In genomic region chr7:94250984-94251383, GRCh38 we compare ENCODE assay signal across 16 cellular contexts.
A peak's percentile ranks its signal among the peaks of the same experiment; 100 is the strongest.
DNase-seq lines count a peak whose midpoint lies in the region; ATAC-seq and TF ChIP-seq lines count a peak whose summit lies in the region.
"Had no signal": no experiment of that assay in that cellular context is flagged by ENCODE, and none has a peak within 500 bp of the region (broad histone marks: within the 10 kb centered on the region; RNA-seq: fewer than 3 reads in every experiment).

No MANE protein-coding gene starts in this region.

- H3K9me2 ChIP-seq in hepatocyte (replicated peaks; ENCODE audit: insufficient read depth) = no peaks in the 10 kb centered on the region

- H3K4me1 ChIP-seq in hepatocyte (ENCODE audit: insufficient read depth) (no peaks in the 10 kb centered on the region), Peyer's patch (no peaks in the 10 kb centered on the region)

- peaks cover 7% of the 10 kb centered on the region for H3K4me1 Mint-ChIP-seq in type B pancreatic cell (ENCODE audit: unreplicated experiment)

- H3K9me3 ChIP-seq in hepatocyte (ENCODE audit: low read depth) (no peaks in the 10 kb centered on the region), Peyer's patch (no peaks in the 10 kb centered on the region)

- no peaks in the 10 kb centered on the region for H3K36me3 Mint-ChIP-seq in type B pancreatic cell

- H4K20me1 ChIP-seq in hepatocyte (ENCODE audit: insufficient read depth, poor library complexity, severe bottlenecking) = no peaks in the 10 kb centered on the region

- no peak overlapping the region for H3K4me2 ChIP-seq in hepatocyte

- DNase-seq in NCI-H2227 (lab: John Stamatoyannopoulos, UW; ENCODE audit: unreplicated experiment) (peak; percentile 33), NCI-H2227 treated with DMSO at 0.1 percent for 48 hours (lab: John Stamatoyannopoulos, UW) (no peak), OCI-M1 (lab: John Stamatoyannopoulos, UW) (peak; percentile 44), hepatocyte (ENCODE audit: low spot score) (peak; percentile 16), Peyer's patch (no peak), type B pancreatic cell (ENCODE audit: extremely low spot score, unreplicated experiment) (no peak)
- DNase-seq: KBM-7; NCI-H187; NK-92 treated with Interleukin-12 subunit alpha and Interleukin-12 subunit beta, amount 100 ng/mL, for 24 hours had no signal

- no peak for TF ChIP-seq CTCF in hepatocyte (IDR thresholded peaks at IDR 0.05; ENCODE audit: poor library complexity)
- TF ChIP-seq CTCF in Peyer's patch (IDR thresholded peaks at IDR 0.05) = no peak
- TF ChIP-seq CTCF in type B pancreatic cell (conservative IDR thresholded peaks at IDR 0.05) = no peak

- 50% methylated on average over 1 of the region's 1 CpG for whole genome bisulfite sequencing in hepatocyte (ENCODE audit: low lambda C conversion rate, missing lambda C conversion rate)

- TF ChIP-seq POLR2A in Peyer's patch (IDR thresholded peaks at IDR 0.05) = no peak

- TF ChIP-seq RAD21 in Ishikawa (IDR thresholded peaks at IDR 0.05; ENCODE audit: low read depth) = no peak

- H3K36me3 ChIP-seq in hepatocyte (replicated peaks; ENCODE audit: insufficient read depth, low read depth) (no peaks in the 10 kb centered on the region), Peyer's patch (no peaks in the 10 kb centered on the region)

- H3K27me3 ChIP-seq in hepatocyte = no peaks in the 10 kb centered on the region
- no peaks in the 10 kb centered on the region for H3K27me3 ChIP-seq in Peyer's patch

- no peak overlapping the region for H3K4me3 ChIP-seq in hepatocyte
- H3K4me3 ChIP-seq in Peyer's patch = no peak overlapping the region
- H3K4me3 ChIP-seq: GM12878, SK-N-MC had no signal

- TF ChIP-seq EP300 in Ishikawa (IDR thresholded peaks at IDR 0.05; ENCODE audit: borderline replicate concordance) = no peak

- no peaks in the 10 kb centered on the region for H3K9me3 Mint-ChIP-seq in type B pancreatic cell
- H3K9me3 Mint-ChIP-seq: T-helper 1 cell treated with Interleukin-12 subunit alpha and Interleukin-12 subunit beta and Interleukin-4 antibody, amounts not matched to agents 30 μg/mL and 1 μg/mL, for 36 hours had no signal

- H3K79me2 ChIP-seq in hepatocyte = no peaks in the 10 kb centered on the region

- H2AFZ ChIP-seq in hepatocyte = no peak overlapping the region

- H3K27me3 Mint-ChIP-seq in type B pancreatic cell = peaks cover 7% of the 10 kb centered on the region

- no peak overlapping the region for H3K27ac Mint-ChIP-seq in type B pancreatic cell
- H3K27ac Mint-ChIP-seq: T-helper 1 cell treated with Interleukin-12 subunit alpha and Interleukin-12 subunit beta and Interleukin-4 antibody, amounts not matched to agents 30 μg/mL and 1 μg/mL, for 36 hours had no signal

- no peak for ATAC-seq in HG02840 (IDR thresholded peaks at IDR 0.05; ENCODE audit: low FRiP score, unreplicated experiment)
- ATAC-seq: GM12878, HCT116 had no signal

- no peak overlapping the region for H3K4me3 Mint-ChIP-seq in type B pancreatic cell
- H3K4me3 Mint-ChIP-seq: T-helper 1 cell treated with Interleukin-12 subunit alpha and Interleukin-12 subunit beta and Interleukin-4 antibody, amounts not matched to agents 30 μg/mL and 1 μg/mL, for 36 hours had no signal

- H3K27ac ChIP-seq in hepatocyte (no peak overlapping the region), Peyer's patch (no peak overlapping the region)
- H3K27ac ChIP-seq: C4-2B, SK-N-MC had no signal

TF ChIP-seq in Ishikawa, 13 proteins besides CTCF, POLR2A, EP300 and RAD21:
- TF ChIP-seq FOXM1 (IDR thresholded peaks at IDR 0.05; ENCODE audit: borderline replicate concordance, low read depth) = no peak
- TF ChIP-seq TAF1 (IDR thresholded peaks at IDR 0.05; ENCODE audit: low read depth) = no peak
- TF ChIP-seq NFIC (IDR thresholded peaks at IDR 0.05) = peak; percentile 74
- no peak for TF ChIP-seq USF1 (IDR thresholded peaks at IDR 0.05)
- no peak for TF ChIP-seq CREB1 (IDR thresholded peaks at IDR 0.05; ENCODE audit: low read depth)

Comparison
In these comparisons a context has a peak if more than half of its experiments do, and no peak if none do; other contexts are left out.
1. DNase-seq: peak in NCI-H2227 (single experiment), OCI-M1 (single experiment) and hepatocyte (single experiment); none in NCI-H2227 treated with DMSO at 0.1 percent for 48 hours (single experiment), Peyer's patch (0 of 3) and type B pancreatic cell (single experiment).